18 cellular contexts compared by ENCODE assay signal in the genomic region with DNA sequence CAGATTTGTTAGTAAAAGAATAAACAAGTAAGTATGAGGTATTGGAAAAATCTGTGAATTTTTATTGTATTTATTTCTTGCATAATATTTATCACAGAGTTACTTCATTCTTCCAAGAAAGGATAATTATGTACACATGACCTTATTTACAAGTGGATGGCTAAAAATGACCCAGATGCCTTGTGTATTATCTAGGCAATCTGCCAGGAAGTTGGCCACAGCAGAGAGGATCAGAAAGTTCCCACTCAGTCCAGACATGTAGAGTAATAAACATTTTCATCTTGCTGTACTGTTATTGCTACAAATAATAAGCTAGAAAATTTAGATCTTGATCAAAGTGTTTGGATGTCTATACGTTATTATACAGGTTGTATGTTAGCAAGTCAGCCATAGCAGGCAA.
"Had no signal": no experiment of that assay in that cellular context is flagged by ENCODE, and none has a peak within 500 bp of the region (broad histone marks: within the 10 kb centered on the region; RNA-seq: fewer than 3 reads in every experiment).

No MANE protein-coding gene starts in this region.

- DNase-seq: activated B cell treated with CpG ODN at 0.5 μM for 24 hours; activated CD4-positive, alpha-beta memory T cell treated with anti-CD3 and anti-CD28 coated beads, Interleukin-2, amount 10 ng/mL, durations not matched to agents 7 days and 5 days; activated CD4-positive, alpha-beta T cell treated with anti-CD3 and anti-CD28 coated beads for 4 hours; activated CD8-positive, alpha-beta memory T cell treated with anti-CD3 and anti-CD28 coated beads, Interleukin-2, amount 10 ng/mL, durations not matched to agents 7 days and 5 days; activated naive CD4-positive, alpha-beta T cell; activated naive CD8-positive, alpha-beta T cell treated with anti-CD3 and anti-CD28 coated beads for 36 hours; colonic mucosa; erythroblast; gastrocnemius medialis; heart right ventricle; left ventricle myocardium superior; occipital lobe; posterior cingulate gyrus; stimulated activated naive CD4-positive, alpha-beta T cell; thyroid gland had no signal

- H3K27me3 Mint-ChIP-seq: activated B cell treated with CpG ODN at 0.5 μM for 24 hours; activated CD4-positive, alpha-beta memory T cell treated with anti-CD3 and anti-CD28 coated beads, Interleukin-2, amount 10 ng/mL, durations not matched to agents 7 days and 5 days; activated CD8-positive, alpha-beta memory T cell treated with anti-CD3 and anti-CD28 coated beads, Interleukin-2, amount 10 ng/mL, durations not matched to agents 7 days and 5 days; activated naive CD8-positive, alpha-beta T cell treated with anti-CD3 and anti-CD28 coated beads for 36 hours; activated T-helper 17 cell treated with anti-CD3 and anti-CD28 coated beads, Interleukin-2, amount 50 U/mL, for 72 hours; brain; memory B cell had no signal

- H3K4me3 Mint-ChIP-seq: activated B cell treated with CpG ODN at 0.5 μM for 24 hours; activated CD4-positive, alpha-beta memory T cell treated with anti-CD3 and anti-CD28 coated beads, Interleukin-2, amount 10 ng/mL, durations not matched to agents 7 days and 5 days; activated CD8-positive, alpha-beta memory T cell treated with anti-CD3 and anti-CD28 coated beads, Interleukin-2, amount 10 ng/mL, durations not matched to agents 7 days and 5 days; activated naive CD8-positive, alpha-beta T cell treated with anti-CD3 and anti-CD28 coated beads for 36 hours; activated T-helper 17 cell treated with anti-CD3 and anti-CD28 coated beads, Interleukin-2, amount 50 U/mL, for 72 hours; brain; memory B cell had no signal

- H3K9me3 Mint-ChIP-seq: activated CD4-positive, alpha-beta memory T cell treated with anti-CD3 and anti-CD28 coated beads, Interleukin-2, amount 10 ng/mL, durations not matched to agents 7 days and 5 days; activated naive CD8-positive, alpha-beta T cell treated with anti-CD3 and anti-CD28 coated beads for 36 hours; activated T-helper 17 cell treated with anti-CD3 and anti-CD28 coated beads, Interleukin-2, amount 50 U/mL, for 72 hours; brain had no signal

- H3K27ac Mint-ChIP-seq: activated B cell treated with CpG ODN at 0.5 μM for 24 hours; activated CD4-positive, alpha-beta memory T cell treated with anti-CD3 and anti-CD28 coated beads, Interleukin-2, amount 10 ng/mL, durations not matched to agents 7 days and 5 days; activated CD8-positive, alpha-beta memory T cell treated with anti-CD3 and anti-CD28 coated beads, Interleukin-2, amount 10 ng/mL, durations not matched to agents 7 days and 5 days; activated naive CD8-positive, alpha-beta T cell treated with anti-CD3 and anti-CD28 coated beads for 36 hours; activated T-helper 17 cell treated with anti-CD3 and anti-CD28 coated beads, Interleukin-2, amount 50 U/mL, for 72 hours; brain; memory B cell had no signal

- H3K27ac ChIP-seq: colonic mucosa, gastrocnemius medialis, heart right ventricle, thyroid gland had no signal

- H3K36me3 Mint-ChIP-seq: activated CD8-positive, alpha-beta memory T cell treated with anti-CD3 and anti-CD28 coated beads, Interleukin-2, amount 10 ng/mL, durations not matched to agents 7 days and 5 days; activated naive CD8-positive, alpha-beta T cell treated with anti-CD3 and anti-CD28 coated beads for 36 hours; brain; memory B cell had no signal

- H3K27me3 ChIP-seq: colonic mucosa, gastrocnemius medialis, heart right ventricle, thyroid gland had no signal

- H3K4me1 Mint-ChIP-seq: activated B cell treated with CpG ODN at 0.5 μM for 24 hours; activated CD4-positive, alpha-beta memory T cell treated with anti-CD3 and anti-CD28 coated beads, Interleukin-2, amount 10 ng/mL, durations not matched to agents 7 days and 5 days; activated CD8-positive, alpha-beta memory T cell treated with anti-CD3 and anti-CD28 coated beads, Interleukin-2, amount 10 ng/mL, durations not matched to agents 7 days and 5 days; activated naive CD8-positive, alpha-beta T cell treated with anti-CD3 and anti-CD28 coated beads for 36 hours; activated T-helper 17 cell treated with anti-CD3 and anti-CD28 coated beads, Interleukin-2, amount 50 U/mL, for 72 hours; brain; memory B cell had no signal

- ATAC-seq: activated CD8-positive, alpha-beta memory T cell treated with anti-CD3 and anti-CD28 coated beads, Interleukin-2, amount 10 ng/mL, durations not matched to agents 7 days and 5 days; activated T-helper 17 cell treated with anti-CD3 and anti-CD28 coated beads, Interleukin-2, amount 50 U/mL, for 72 hours; gastrocnemius medialis; heart right ventricle; left ventricle myocardium superior had no signal

- H3K36me3 ChIP-seq: colonic mucosa, gastrocnemius medialis, heart right ventricle, thyroid gland had no signal

- H3K9me3 ChIP-seq: colonic mucosa, gastrocnemius medialis, heart right ventricle, thyroid gland had no signal

- H3K4me3 ChIP-seq: colonic mucosa, gastrocnemius medialis, heart right ventricle, thyroid gland had no signal

- H3K4me1 ChIP-seq: colonic mucosa, gastrocnemius medialis, heart right ventricle, thyroid gland had no signal
